29 cellular contexts compared by ENCODE assay signal in the genomic region with DNA sequence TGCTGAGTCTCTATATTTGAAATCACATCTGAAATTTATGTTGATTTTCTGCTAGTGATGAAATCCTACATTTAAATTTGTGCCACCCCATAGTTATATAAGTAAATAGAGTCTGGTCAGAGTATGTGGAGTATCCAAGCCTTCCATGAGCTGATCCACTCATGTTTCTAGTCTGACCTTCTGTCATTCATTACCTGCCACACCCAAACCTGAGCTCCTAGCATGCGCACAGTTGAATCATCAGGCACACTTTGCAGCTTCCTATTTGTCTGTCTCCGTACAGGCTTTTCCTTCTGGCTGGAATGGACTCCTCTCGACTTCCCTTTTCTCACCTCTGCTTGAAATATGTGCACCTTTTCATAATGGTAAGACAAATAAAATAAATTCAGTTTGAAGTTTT. TPM values are rescaled to one million over a fixed set of nuclear protein-coding genes. Genes with fewer than 3 reads are reported as not detected.
"Had no signal": no experiment of that assay in that cellular context is flagged by ENCODE, and none has a peak within 500 bp of the region (broad histone marks: within the 10 kb centered on the region; RNA-seq: fewer than 3 reads in every experiment).

No MANE protein-coding gene starts in this region.

- H3K36me3 Mint-ChIP-seq: activated naive CD4-positive, alpha-beta T cell treated with anti-CD3 and anti-CD28 coated beads, Interleukin-2, amount 50 U/mL, for 72 hours had no signal

- H3K9me3 Mint-ChIP-seq: activated CD8-positive, alpha-beta T cell treated with anti-CD3 and anti-CD28 coated beads for 36 hours; activated naive CD4-positive, alpha-beta T cell treated with anti-CD3 and anti-CD28 coated beads for 36 hours; T-helper 1 cell treated with Interleukin-12 subunit alpha and Interleukin-12 subunit beta and Interleukin-4 antibody, amounts not matched to agents 30 μg/mL and 1 μg/mL, for 36 hours; T-helper 2 cell treated with Interferon-gamma antibody and Interleukin-4, amounts not matched to agents 5 μg/mL and 100 μg/mL, for 36 hours had no signal

- H3K4me3 ChIP-seq: adrenal gland, body of pancreas, MG63, SJSA1 had no signal

- DNase-seq: activated CD4-positive, alpha-beta T cell treated with anti-CD3 and anti-CD28 coated beads, Interleukin-2, amount 10 ng/mL, durations not matched to agents 24 days and 14 days; activated CD4-positive, alpha-beta T cell treated with anti-CD3 and anti-CD28 coated beads, Interleukin-2, amount 50 U/mL, for 4 hours; activated CD8-positive, alpha-beta T cell treated with anti-CD3 and anti-CD28 coated beads for 36 hours; activated gamma-delta T cell treated with Interleukin-2 at 50 U/mL for 16 hours; activated naive CD4-positive, alpha-beta T cell treated with anti-CD3 and anti-CD28 coated beads for 36 hours; activated T-cell treated with anti-CD3 and anti-CD28 coated beads, Interleukin-2, amount 50 U/mL, for 1 hour; activated T-cell treated with anti-CD3 and anti-CD28 coated beads, Interleukin-2, amount 50 U/mL, for 72 hours; adrenal gland; body of pancreas; central memory CD4-positive, alpha-beta T cell; Karpas-422; KBM-7; MG63; NCI-H1092; NCI-H1436 treated with DMSO at 0.1 percent for 48 hours; NCI-H1694 treated with DMSO at 0.1 percent for 48 hours; NCI-H2029; NCI-H345; NCI-H524 treated with DMSO at 0.1 percent for 48 hours; NCI-H748 treated with DMSO at 0.1 percent for 48 hours; NK-92 treated with Interleukin-12 subunit alpha and Interleukin-12 subunit beta, amount 100 ng/mL, for 24 hours; SHP77 treated with DMSO at 0.1 percent for 48 hours; SK-N-SH had no signal

- H3K4me2 ChIP-seq: SK-N-SH had no signal

- H3K4me3 Mint-ChIP-seq: activated CD4-positive, alpha-beta T cell treated with anti-CD3 and anti-CD28 coated beads, Interleukin-2, amount 10 ng/mL, durations not matched to agents 24 days and 14 days; activated CD8-positive, alpha-beta T cell treated with anti-CD3 and anti-CD28 coated beads for 36 hours; activated naive CD4-positive, alpha-beta T cell treated with anti-CD3 and anti-CD28 coated beads for 36 hours; activated T-cell treated with anti-CD3 and anti-CD28 coated beads, Interleukin-2, amount 50 U/mL, for 72 hours; activated T-helper 17 cell treated with anti-CD3 and anti-CD28 coated beads, Interleukin-2, amount 50 U/mL, for 72 hours; T-helper 1 cell treated with Interleukin-12 subunit alpha and Interleukin-12 subunit beta and Interleukin-4 antibody, amounts not matched to agents 30 μg/mL and 1 μg/mL, for 36 hours; T-helper 2 cell treated with Interferon-gamma antibody and Interleukin-4, amounts not matched to agents 5 μg/mL and 100 μg/mL, for 36 hours had no signal

- H3K9me3 ChIP-seq: adrenal gland, body of pancreas, MG63, SJSA1, SK-N-SH had no signal

- H3K9ac ChIP-seq: SK-N-SH had no signal

- H3K4me1 Mint-ChIP-seq: activated CD4-positive, alpha-beta T cell treated with anti-CD3 and anti-CD28 coated beads, Interleukin-2, amount 10 ng/mL, durations not matched to agents 24 days and 14 days; activated T-helper 17 cell treated with anti-CD3 and anti-CD28 coated beads, Interleukin-2, amount 50 U/mL, for 72 hours had no signal

- H3K27me3 Mint-ChIP-seq: activated CD4-positive, alpha-beta T cell treated with anti-CD3 and anti-CD28 coated beads, Interleukin-2, amount 10 ng/mL, durations not matched to agents 24 days and 14 days; activated CD8-positive, alpha-beta T cell treated with anti-CD3 and anti-CD28 coated beads for 36 hours; activated T-helper 17 cell treated with anti-CD3 and anti-CD28 coated beads, Interleukin-2, amount 50 U/mL, for 72 hours had no signal

- H3K27ac Mint-ChIP-seq: activated CD4-positive, alpha-beta T cell treated with anti-CD3 and anti-CD28 coated beads, Interleukin-2, amount 10 ng/mL, durations not matched to agents 24 days and 14 days; activated CD8-positive, alpha-beta T cell treated with anti-CD3 and anti-CD28 coated beads for 36 hours; activated naive CD4-positive, alpha-beta T cell treated with anti-CD3 and anti-CD28 coated beads for 36 hours; activated naive CD4-positive, alpha-beta T cell treated with anti-CD3 and anti-CD28 coated beads, Interleukin-2, amount 50 U/mL, for 72 hours; activated T-cell treated with anti-CD3 and anti-CD28 coated beads, Interleukin-2, amount 50 U/mL, for 72 hours; activated T-helper 17 cell treated with anti-CD3 and anti-CD28 coated beads, Interleukin-2, amount 50 U/mL, for 72 hours; T-helper 1 cell treated with Interleukin-12 subunit alpha and Interleukin-12 subunit beta and Interleukin-4 antibody, amounts not matched to agents 30 μg/mL and 1 μg/mL, for 36 hours; T-helper 2 cell treated with Interferon-gamma antibody and Interleukin-4, amounts not matched to agents 5 μg/mL and 100 μg/mL, for 36 hours had no signal

- H3K27ac ChIP-seq: adrenal gland, body of pancreas, SJSA1 had no signal

- ATAC-seq: activated CD8-positive, alpha-beta T cell treated with anti-CD3 and anti-CD28 coated beads for 36 hours; activated naive CD4-positive, alpha-beta T cell treated with anti-CD3 and anti-CD28 coated beads, Interleukin-2, amount 50 U/mL, for 72 hours; activated T-cell treated with anti-CD3 and anti-CD28 coated beads, Interleukin-2, amount 50 U/mL, for 72 hours; activated T-helper 17 cell treated with anti-CD3 and anti-CD28 coated beads, Interleukin-2, amount 50 U/mL, for 72 hours; body of pancreas had no signal

- H3K4me1 ChIP-seq: adrenal gland, body of pancreas had no signal

- H3K36me3 ChIP-seq: adrenal gland, MG63, SJSA1 had no signal

- H3K27me3 ChIP-seq: adrenal gland, body of pancreas, MG63, SJSA1 had no signal

RNA-seq across cellular contexts. Expression of gene LRIG3, which starts 45.3 kb away (rescaled TPM):
- total RNA-seq: activated CD4-positive, alpha-beta T cell treated with anti-CD3 and anti-CD28 coated beads, Interleukin-2, amount 10 ng/mL, durations not matched to agents 24 days and 14 days; activated CD8-positive, alpha-beta memory T cell treated with anti-CD3 and anti-CD28 coated beads for 36 hours; activated CD8-positive, alpha-beta T cell treated with anti-CD3 and anti-CD28 coated beads for 36 hours; activated naive CD4-positive, alpha-beta T cell treated with anti-CD3 and anti-CD28 coated beads for 36 hours; activated naive CD4-positive, alpha-beta T cell treated with anti-CD3 and anti-CD28 coated beads, Interleukin-2, amount 50 U/mL, for 72 hours; activated T-helper 17 cell treated with anti-CD3 and anti-CD28 coated beads, Interleukin-2, amount 50 U/mL, for 72 hours had no signal
